Comparison of ENCODE assay signal across 10 cellular contexts in the genomic region with DNA sequence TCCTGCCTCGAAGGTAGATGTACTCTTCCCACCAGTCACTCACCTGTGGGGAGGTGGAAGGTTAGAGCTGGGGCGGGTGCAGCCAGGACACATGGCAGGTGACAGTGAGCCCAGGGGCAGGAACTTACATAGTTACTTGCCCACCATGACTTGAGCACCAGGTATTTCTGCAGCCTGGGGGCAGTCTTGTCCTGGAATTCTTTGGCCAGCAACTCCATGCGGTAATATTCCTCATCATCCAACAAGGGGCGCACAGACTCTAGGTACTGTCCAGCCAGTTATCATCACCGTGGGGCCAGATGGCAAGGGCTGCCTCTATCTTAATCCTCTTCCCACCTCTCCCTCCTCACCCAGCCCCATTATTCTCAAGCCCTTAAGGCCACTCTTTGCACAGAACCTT. TPM values are rescaled to one million over a fixed set of nuclear protein-coding genes. Genes with fewer than 3 reads are reported as not detected.
DNase-seq lines count a peak whose midpoint lies in the region; ATAC-seq, FAIRE-seq and TF ChIP-seq lines count a peak whose summit lies in the region.
"Had no signal": no experiment of that assay in that cellular context is flagged by ENCODE, and none has a peak within 500 bp of the region (broad histone marks: within the 10 kb centered on the region; RNA-seq: fewer than 3 reads in every experiment).

No MANE protein-coding gene starts in this region.

- DNase-seq in T-helper 1 cell (no peak), OCI-LY7 (ENCODE audit: low spot score) (no peak), endothelial cell of umbilical vein (ENCODE audit: low read depth, low spot score) (peak; percentile 68), retina (peak; percentile 43), amniotic stem cell (lab: John Stamatoyannopoulos, UW) (no peak)
- no peak for DNase-seq in effector CD8-positive, alpha-beta T cell (lab: John Stamatoyannopoulos, UW)

- no peaks in the 10 kb centered on the region for H3K27me3 Mint-ChIP-seq in T-helper 1 cell treated with Interleukin-12 subunit alpha and Interleukin-12 subunit beta and Interleukin-4 antibody, amounts not matched to agents 30 μg/mL and 1 μg/mL, for 36 hours (ENCODE audit: low read depth)

- H3K4me2 ChIP-seq in OCI-LY7 (ENCODE audit: low read length), result no peak overlapping the region
- H3K4me2 ChIP-seq in endothelial cell of umbilical vein (ENCODE audit: insufficient read depth, low read length), result no peak overlapping the region

- dilution Hi-C loops in endothelial cell of umbilical vein (cut with MboI; ENCODE audit: extremely low pct_ligation_motif_present, low sequenced_read_pairs), result no loop called here

- H4K20me1 ChIP-seq in OCI-LY7 (ENCODE audit: insufficient read depth, low read length) (no peaks in the 10 kb centered on the region), endothelial cell of umbilical vein (replicated peaks; ENCODE audit: control insufficient read depth, extremely low read depth, insufficient read depth, low read length) (no peaks in the 10 kb centered on the region)

- H3K4me3 Mint-ChIP-seq in T-helper 1 cell treated with Interleukin-12 subunit alpha and Interleukin-12 subunit beta and Interleukin-4 antibody, amounts not matched to agents 30 μg/mL and 1 μg/mL, for 36 hours, result no peak overlapping the region

- H3K36me3 ChIP-seq in OCI-LY7 (ENCODE audit: insufficient read depth, low read length), result peaks cover 92% of the 10 kb centered on the region
- H3K36me3 ChIP-seq in endothelial cell of umbilical vein (ENCODE audit: control insufficient read depth in 2 of 2, extremely low read depth in 1 of 2, insufficient read depth in 2 of 2, low read length in 2 of 2), result peaks cover 0 to 7% of the 10 kb centered on the region in 2 experiments

- no peaks in the 10 kb centered on the region for H3K9me1 ChIP-seq in endothelial cell of umbilical vein (replicated peaks; ENCODE audit: control insufficient read depth, extremely low read depth, insufficient read depth, low read length)

- no peaks in the 10 kb centered on the region for H3K9me2 ChIP-seq in OCI-LY7 (ENCODE audit: insufficient read depth, low read length)

- no peak overlapping the region for H3K9ac ChIP-seq in endothelial cell of umbilical vein (replicated peaks; ENCODE audit: extremely low read depth, insufficient read depth, low read length)

- no peak for TF ChIP-seq POLR2A in endothelial cell of umbilical vein (IDR thresholded peaks at IDR 0.05; ENCODE audit: low read depth, low read length)

- ATAC-seq in GM18511 (IDR thresholded peaks at IDR 0.05; ENCODE audit: unreplicated experiment), result no peak

- H2AFZ ChIP-seq in OCI-LY7 (ENCODE audit: low read length) (no peak overlapping the region), endothelial cell of umbilical vein (ENCODE audit: low read depth, low read length) (no peak overlapping the region)

- H3K79me2 ChIP-seq in OCI-LY7 (ENCODE audit: insufficient read depth, low read depth, low read length), result peaks cover 2% of the 10 kb centered on the region; the same call in 1 of the 2 replicates
- H3K79me2 ChIP-seq in endothelial cell of umbilical vein (ENCODE audit: control insufficient read depth, insufficient read depth, low read length), result no peaks in the 10 kb centered on the region

- H3K4me1 ChIP-seq in OCI-LY7 (ENCODE audit: insufficient read depth, low read length, poor library complexity, severe bottlenecking) (peaks cover 9% of the 10 kb centered on the region), endothelial cell of umbilical vein (ENCODE audit: control insufficient read depth, extremely low read depth, insufficient read depth, low read length) (no peaks in the 10 kb centered on the region)

- H3K4me3 ChIP-seq in OCI-LY7 (ENCODE audit: low read depth, low read length, poor library complexity, severe bottlenecking) (no peak overlapping the region), endothelial cell of umbilical vein (replicated peaks in 1 of 3; ENCODE audit: insufficient read depth in 1 of 3, low read depth in 1 of 3, low read length in 3 of 3) (no peak overlapping the region)

- peak; percentile 90 for FAIRE-seq in endothelial cell of umbilical vein (lab: Jason Lieb, UNC)

- CTCF ChIA-PET in OCI-LY7 (lab: Charles Lee; ENCODE audit: unreplicated experiment), result interaction anchor here (1.0 kb wide), 1 partner anchor 13 kb away, joined by 3 read pairs; a partner anchor contains a TSS
- CTCF ChIA-PET in endothelial cell of umbilical vein (lab: Charles Lee), result interaction anchor here (1.0 to 5.2 kb wide), 11 partner anchors 13 to 115 kb away, joined by 3 to 91 read pairs (median 4); a partner anchor contains a TSS

- POLR2A ChIA-PET in OCI-LY7 (lab: Charles Lee) (no interaction called here), endothelial cell of umbilical vein (lab: Charles Lee) (no interaction called here)

- H3K9me3 ChIP-seq in OCI-LY7 (ENCODE audit: low read length) (no peaks in the 10 kb centered on the region), endothelial cell of umbilical vein (replicated peaks; ENCODE audit: control insufficient read depth, insufficient read depth, low read length) (no peaks in the 10 kb centered on the region)

- no peaks in the 10 kb centered on the region for H3K27me3 ChIP-seq in endothelial cell of umbilical vein (ENCODE audit: control insufficient read depth in 2 of 2, insufficient read depth in 2 of 2, low read length in 2 of 2)

- TF ChIP-seq CTCF in OCI-LY7 (conservative IDR thresholded peaks at IDR 0.05; ENCODE audit: low read length) (0 out of 2 replicates have a peak, but pooled peaks have one; percentile 29), endothelial cell of umbilical vein (IDR thresholded peaks at IDR 0.05; ENCODE audit: extremely low read depth in 1 of 2, insufficient read depth in 1 of 2, low read depth in 1 of 2, low read length in 2 of 2) (peak; percentile 53 to 62)

- peaks cover 11% of the 10 kb centered on the region for H3K36me3 Mint-ChIP-seq in T-helper 1 cell treated with Interleukin-12 subunit alpha and Interleukin-12 subunit beta and Interleukin-4 antibody, amounts not matched to agents 30 μg/mL and 1 μg/mL, for 36 hours (ENCODE audit: low read depth)

- no TSS peak for BruUV-seq in OCI-LY7 (replicated peaks; lab: Mats Ljungman, UMichigan)
- BruUV-seq in endothelial cell of umbilical vein (replicated peaks; lab: Mats Ljungman, UMichigan), result no TSS peak

- H3K9me3 Mint-ChIP-seq in T-helper 1 cell treated with Interleukin-12 subunit alpha and Interleukin-12 subunit beta and Interleukin-4 antibody, amounts not matched to agents 30 μg/mL and 1 μg/mL, for 36 hours, result no peaks in the 10 kb centered on the region

- H3K27ac Mint-ChIP-seq in T-helper 1 cell treated with Interleukin-12 subunit alpha and Interleukin-12 subunit beta and Interleukin-4 antibody, amounts not matched to agents 30 μg/mL and 1 μg/mL, for 36 hours, result peak overlapping the region; percentile 34

- H3K27ac ChIP-seq in OCI-LY7 (ENCODE audit: low read depth, low read length, poor library complexity, severe bottlenecking), result no peak overlapping the region
- H3K27ac ChIP-seq in endothelial cell of umbilical vein (ENCODE audit: insufficient read depth, low read depth, low read length), result no peak overlapping the region
- H3K27ac ChIP-seq: C4-2B had no signal

- H3K4me1 Mint-ChIP-seq in T-helper 1 cell treated with Interleukin-12 subunit alpha and Interleukin-12 subunit beta and Interleukin-4 antibody, amounts not matched to agents 30 μg/mL and 1 μg/mL, for 36 hours (ENCODE audit: low read depth), result peaks cover 14% of the 10 kb centered on the region

- intact Hi-C loops in OCI-LY7 (cut with micrococcal nuclease; ENCODE audit: unreplicated experiment) (no loop called here), endothelial cell of umbilical vein (cut with micrococcal nuclease) (loop anchor here (1.0 to 5.0 kb wide), 3 partner anchors 44 to 115 kb away; a partner anchor contains a TSS)

RNA-seq across cellular contexts. Expression of a gene that starts 2.2 kb away (rescaled TPM):
- 92.6 and 101 TPM in 2 replicates for total RNA-seq in OCI-LY7 (2014; rRNA removed; shearing (Covaris generic))
- total RNA-seq in OCI-LY7 (2022) (138 and 162 TPM in 2 replicates), endothelial cell of umbilical vein (3.6 and 7.1 TPM in 2 replicates)
- 7.0 and 7.1 TPM in 2 replicates for polyA plus RNA-seq in endothelial cell of umbilical vein
- 0.93 and 1.9 TPM in 2 replicates for polyA plus RNA-seq in endothelial cell of umbilical vein (2011; cell fraction: cytosol; rRNA removed)
- 45.1 and 59.0 TPM in 2 replicates for polyA plus RNA-seq in endothelial cell of umbilical vein (2011; cell fraction: nucleus; rRNA removed)
- 5.2 and 7.4 TPM in 2 replicates for polyA plus RNA-seq in endothelial cell of umbilical vein (2012)
- polyA minus RNA-seq in endothelial cell of umbilical vein, result 5.2 and 5.3 TPM in 2 replicates
- polyA minus RNA-seq in endothelial cell of umbilical vein (2011; cell fraction: cytosol; rRNA and poly(A)+ RNA removed), result 2.4 TPM
- polyA minus RNA-seq in endothelial cell of umbilical vein (2011; cell fraction: nucleus; rRNA and poly(A)+ RNA removed), result 6.6 and 7.4 TPM in 2 replicates

RNA-seq across cellular contexts. Expression of a gene that starts 6.6 kb away (rescaled TPM):
- total RNA-seq in OCI-LY7 (2014; rRNA removed; shearing (Covaris generic)), result 83.8 and 85.8 TPM in 2 replicates
- total RNA-seq in OCI-LY7 (2022) (100 and 110 TPM in 2 replicates), endothelial cell of umbilical vein (57.7 and 62.4 TPM in 2 replicates)
- 67.5 and 70.6 TPM in 2 replicates for polyA plus RNA-seq in endothelial cell of umbilical vein
- polyA plus RNA-seq in endothelial cell of umbilical vein (2011; cell fraction: cytosol; rRNA removed), result 25.8 and 37.8 TPM in 2 replicates
- polyA plus RNA-seq in endothelial cell of umbilical vein (2011; cell fraction: nucleus; rRNA removed), result 320 and 353 TPM in 2 replicates
- polyA plus RNA-seq in endothelial cell of umbilical vein (2012), result 37.9 and 43.3 TPM in 2 replicates
- 21.1 and 22.4 TPM in 2 replicates for polyA minus RNA-seq in endothelial cell of umbilical vein
- 2.5 TPM for polyA minus RNA-seq in endothelial cell of umbilical vein (2011; cell fraction: cytosol; rRNA and poly(A)+ RNA removed)
- polyA minus RNA-seq in endothelial cell of umbilical vein (2011; cell fraction: nucleus; rRNA and poly(A)+ RNA removed), result 28.0 and 29.8 TPM in 2 replicates

RNA-seq across cellular contexts. Expression of a gene that starts 13.4 kb away (rescaled TPM):
- total RNA-seq in OCI-LY7 (2014; rRNA removed; shearing (Covaris generic)), result not detected in 2 replicates
- total RNA-seq in OCI-LY7 (2022) (not detected in 2 replicates), endothelial cell of umbilical vein (not detected in 2 replicates)
- not detected in 2 replicates for polyA plus RNA-seq in endothelial cell of umbilical vein
- polyA plus RNA-seq in endothelial cell of umbilical vein (2011; cell fraction: cytosol; rRNA removed), result not detected in 2 replicates
- polyA plus RNA-seq in endothelial cell of umbilical vein (2011; cell fraction: nucleus; rRNA removed), result not detected in 2 replicates
- not detected in 2 replicates for polyA plus RNA-seq in endothelial cell of umbilical vein (2012)
- not detected in 2 replicates for polyA minus RNA-seq in endothelial cell of umbilical vein
- not detected for polyA minus RNA-seq in endothelial cell of umbilical vein (2011; cell fraction: cytosol; rRNA and poly(A)+ RNA removed)
- not detected in 2 replicates for polyA minus RNA-seq in endothelial cell of umbilical vein (2011; cell fraction: nucleus; rRNA and poly(A)+ RNA removed)
- total RNA-seq: lower leg skin had no signal

RNA-seq across cellular contexts. Expression of a gene that starts 24.5 kb away (rescaled TPM):
- 0.54 and 0.62 TPM in 2 replicates for total RNA-seq in OCI-LY7 (2014; rRNA removed; shearing (Covaris generic))
- total RNA-seq in OCI-LY7 (2022) (1.5 and 2.2 TPM in 2 replicates), endothelial cell of umbilical vein (0.31 and 0.37 TPM in 2 replicates)
- polyA plus RNA-seq in endothelial cell of umbilical vein, result 0.18 and 0.21 TPM in 2 replicates
- 0.06 and 0.13 TPM in 2 replicates for polyA plus RNA-seq in endothelial cell of umbilical vein (2011; cell fraction: cytosol; rRNA removed)
- polyA plus RNA-seq in endothelial cell of umbilical vein (2011; cell fraction: nucleus; rRNA removed), result 0.09 and 0.11 TPM in 2 replicates
- 0.15 TPM in 2 replicates for polyA plus RNA-seq in endothelial cell of umbilical vein (2012)
- 0.06 TPM in 1 of 2 replicates, not detected in the other for polyA minus RNA-seq in endothelial cell of umbilical vein
- not detected for polyA minus RNA-seq in endothelial cell of umbilical vein (2011; cell fraction: cytosol; rRNA and poly(A)+ RNA removed)
- 0.10 TPM in 1 of 2 replicates, not detected in the other for polyA minus RNA-seq in endothelial cell of umbilical vein (2011; cell fraction: nucleus; rRNA and poly(A)+ RNA removed)

RNA-seq across cellular contexts. Expression of a gene that starts 30.4 kb away (rescaled TPM):
- 0.08 and 0.25 TPM in 2 replicates for total RNA-seq in OCI-LY7 (2014; rRNA removed; shearing (Covaris generic))
- total RNA-seq in OCI-LY7 (2022) (0.31 and 0.46 TPM in 2 replicates), endothelial cell of umbilical vein (not detected in 2 replicates)
- not detected in 2 replicates for polyA plus RNA-seq in endothelial cell of umbilical vein
- not detected in 2 replicates for polyA plus RNA-seq in endothelial cell of umbilical vein (2011; cell fraction: cytosol; rRNA removed)
- polyA plus RNA-seq in endothelial cell of umbilical vein (2011; cell fraction: nucleus; rRNA removed), result not detected in 2 replicates
- not detected in 2 replicates for polyA plus RNA-seq in endothelial cell of umbilical vein (2012)
- polyA minus RNA-seq in endothelial cell of umbilical vein, result not detected in 2 replicates
- 3.0 TPM for polyA minus RNA-seq in endothelial cell of umbilical vein (2011; cell fraction: cytosol; rRNA and poly(A)+ RNA removed)
- polyA minus RNA-seq in endothelial cell of umbilical vein (2011; cell fraction: nucleus; rRNA and poly(A)+ RNA removed), result not detected in 2 replicates

Comparison
In these comparisons a context has a peak if more than half of its experiments do, and no peak if none do; other contexts are left out.
1. DNase-seq: peak in endothelial cell of umbilical vein (single experiment) and retina (single experiment); none in T-helper 1 cell (0 of 5), OCI-LY7 (single experiment), amniotic stem cell (single experiment) and effector CD8-positive, alpha-beta T cell (single experiment).
2. RNA of a gene that starts 2.2 kb away (total RNA-seq): 92.6 to 162 TPM in OCI-LY7; 3.6 to 7.1 TPM in endothelial cell of umbilical vein; every median in the first group is over 10 times any median in the second.